9 cellular contexts compared by ENCODE assay signal in the genomic region with DNA sequence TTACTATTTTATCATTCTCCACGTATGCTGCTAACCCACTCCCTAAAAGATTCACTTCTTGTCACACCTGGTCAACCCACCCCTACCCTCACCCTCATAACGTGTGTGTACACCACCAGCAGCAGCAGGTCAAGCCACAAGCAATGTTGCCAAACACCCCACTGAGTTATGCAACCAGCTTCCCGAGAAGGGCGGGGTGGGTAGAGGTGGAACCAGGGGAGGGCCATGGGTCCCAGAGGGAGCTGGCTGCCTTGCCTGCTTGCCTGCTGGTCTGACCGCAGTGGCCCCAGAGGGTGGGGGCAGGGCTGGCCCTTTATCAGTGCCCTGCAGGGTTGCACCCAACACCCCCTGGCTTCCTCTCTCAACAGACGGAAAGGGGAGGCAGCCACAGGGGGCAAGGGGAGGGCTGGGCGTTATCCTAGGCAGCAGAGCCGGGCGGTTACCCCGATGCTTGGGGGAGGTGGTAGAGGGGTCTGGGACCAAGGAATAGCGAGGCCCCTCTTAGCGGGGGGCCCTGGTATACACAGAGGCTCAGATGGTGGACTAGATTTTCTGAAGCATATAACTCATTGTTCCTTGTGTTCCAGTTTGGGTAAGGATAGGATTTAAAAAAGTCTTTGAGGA. TPM values are rescaled to one million over a fixed set of nuclear protein-coding genes. Genes with fewer than 3 reads are reported as not detected.
DNase-seq lines count a peak whose midpoint lies in the region; ATAC-seq and TF ChIP-seq lines count a peak whose summit lies in the region.
"Had no signal": no experiment of that assay in that cellular context is flagged by ENCODE, and none has a peak within 500 bp of the region (broad histone marks: within the 10 kb centered on the region; RNA-seq: fewer than 3 reads in every experiment).

No MANE protein-coding gene starts in this region.

- ATAC-seq in effector memory CD8-positive, alpha-beta T cell (replicated peaks) = peak; percentile 87

- no peak for TF ChIP-seq CTCF in mesothelial cell of epicardium (IDR thresholded peaks at IDR 0.05; ENCODE audit: unreplicated experiment)

- no peaks in the 10 kb centered on the region for H3K36me3 Mint-ChIP-seq in effector memory CD8-positive, alpha-beta T cell (ENCODE audit: insufficient read depth)
- no peaks in the 10 kb centered on the region for H3K36me3 Mint-ChIP-seq in mesothelial cell of epicardium

- peak overlapping the region in 1 of 2 donors; percentile 90 for H3K27ac Mint-ChIP-seq in effector memory CD8-positive, alpha-beta T cell
- H3K27ac Mint-ChIP-seq in mesothelial cell of epicardium = no peak overlapping the region
- H3K27ac Mint-ChIP-seq: activated T-cell treated with anti-CD3 and anti-CD28 coated beads, Interleukin-2, amount 50 U/mL, for 72 hours had no signal

- H3K4me3 Mint-ChIP-seq in effector memory CD8-positive, alpha-beta T cell = peak overlapping the region; percentile 43 to 65
- H3K4me3 Mint-ChIP-seq in mesothelial cell of epicardium = no peak overlapping the region
- H3K4me3 Mint-ChIP-seq: activated T-cell treated with anti-CD3 and anti-CD28 coated beads, Interleukin-2, amount 50 U/mL, for 72 hours had no signal

- no peaks in the 10 kb centered on the region for H3K9me3 Mint-ChIP-seq in effector memory CD8-positive, alpha-beta T cell
- no peaks in the 10 kb centered on the region for H3K9me3 Mint-ChIP-seq in mesothelial cell of epicardium
- H3K9me3 Mint-ChIP-seq: activated T-cell treated with anti-CD3 and anti-CD28 coated beads, Interleukin-2, amount 50 U/mL, for 72 hours had no signal

- H3K27me3 Mint-ChIP-seq in effector memory CD8-positive, alpha-beta T cell = peaks cover 28 to 34% of the 10 kb centered on the region in 2 donors
- H3K27me3 Mint-ChIP-seq in mesothelial cell of epicardium (ENCODE audit: low read depth) = peaks cover 2% of the 10 kb centered on the region

- DNase-seq in Daoy (ENCODE audit: low read depth) = peak; percentile 66
- DNase-seq in NCI-H2107 treated with DMSO at 0.1 percent for 48 hours (lab: John Stamatoyannopoulos, UW; ENCODE audit: unreplicated experiment) = peak; percentile 83
- peak in 2 of 3 experiments; percentile 51 to 55 for DNase-seq in effector memory CD8-positive, alpha-beta T cell
- DNase-seq in myocyte (ENCODE audit: low read depth) = peak; percentile 80
- no peak for DNase-seq in stimulated activated naive CD4-positive, alpha-beta T cell treated with Interleukin-2 at 50 U/mL for 16 hours (lab: John Stamatoyannopoulos, UW)
- no peak for DNase-seq in amniotic stem cell (lab: John Stamatoyannopoulos, UW)
- DNase-seq in NCI-H1930 (lab: John Stamatoyannopoulos, UW) = no peak
- no peak for DNase-seq in mesothelial cell of epicardium (ENCODE audit: low spot score in 2 of 2, unreplicated experiment in 2 of 2)
- DNase-seq: activated T-cell treated with anti-CD3 and anti-CD28 coated beads, Interleukin-2, amount 50 U/mL, for 72 hours had no signal

- H3K4me1 Mint-ChIP-seq in effector memory CD8-positive, alpha-beta T cell (ENCODE audit: low read depth in 2 of 2) = peaks cover 33 to 34% of the 10 kb centered on the region in 2 donors
- peaks cover 35% of the 10 kb centered on the region for H3K4me1 Mint-ChIP-seq in mesothelial cell of epicardium

RNA-seq across cellular contexts. Expression of gene NFE2, which starts 3.5 kb away (rescaled TPM):
- not detected in 2 replicates for total RNA-seq in Daoy (2014; rRNA removed; shearing (Covaris generic))
- 1.1 and 1.4 TPM in 2 replicates for total RNA-seq in myocyte
- 0.08 TPM for polyA plus RNA-seq in myocyte (2012)
- 0.45 to 0.75 TPM (median 0.47 TPM) in 3 replicates for total RNA-seq in mesothelial cell of epicardium

RNA-seq across cellular contexts. Expression of gene COPZ1, which starts 20.6 kb away (rescaled TPM):
- total RNA-seq in Daoy (2014; rRNA removed; shearing (Covaris generic)) = 116 and 151 TPM in 2 replicates
- total RNA-seq in myocyte = 228 and 256 TPM in 2 replicates
- 259 TPM for polyA plus RNA-seq in myocyte (2012)
- 137 to 145 TPM (median 143 TPM) in 3 replicates for total RNA-seq in mesothelial cell of epicardium

RNA-seq across cellular contexts. Expression of gene HNRNPA1, which starts 23.8 kb away (rescaled TPM):
- total RNA-seq in Daoy (2014; rRNA removed; shearing (Covaris generic)) = 499 and 609 TPM in 2 replicates
- total RNA-seq in myocyte (183 and 272 TPM in 2 replicates), mesothelial cell of epicardium (2,201 to 2,231 TPM (median 2,205 TPM) in 3 replicates)
- 371 TPM for polyA plus RNA-seq in myocyte (2012)

RNA-seq across cellular contexts. Expression of gene CBX5, which starts 24.4 kb away (rescaled TPM):
- total RNA-seq in Daoy (2014; rRNA removed; shearing (Covaris generic)) = 44.9 and 64.3 TPM in 2 replicates
- total RNA-seq in myocyte (41.6 and 48.6 TPM in 2 replicates), mesothelial cell of epicardium (209 to 219 TPM (median 217 TPM) in 3 replicates)
- 18.3 TPM for polyA plus RNA-seq in myocyte (2012)

RNA-seq across cellular contexts. Expression of gene GPR84, which starts 60.0 kb away (rescaled TPM):
- not detected in 2 replicates for total RNA-seq in Daoy (2014; rRNA removed; shearing (Covaris generic))
- total RNA-seq in myocyte (not detected in 2 replicates), mesothelial cell of epicardium (0.18 to 0.32 TPM (median 0.24 TPM) in 3 replicates)
- not detected for polyA plus RNA-seq in myocyte (2012)

Comparison
In these comparisons a context has a peak if more than half of its experiments do, and no peak if none do; other contexts are left out.
1. DNase-seq: peak in Daoy (single experiment), NCI-H2107 treated with DMSO at 0.1 percent for 48 hours (single experiment), effector memory CD8-positive, alpha-beta T cell (2 of 3) and myocyte (single experiment); none in stimulated activated naive CD4-positive, alpha-beta T cell treated with Interleukin-2 at 50 U/mL for 16 hours (single experiment), amniotic stem cell (single experiment), NCI-H1930 (0 of 2) and mesothelial cell of epicardium (0 of 2).